In genomic region chr3:127141921-127142730, GRCh38 we compare ENCODE assay signal across 13 cellular contexts. TPM values are rescaled to one million over a fixed set of nuclear protein-coding genes. Genes with fewer than 3 reads are reported as not detected.
DNase-seq lines count a peak whose midpoint lies in the region; ATAC-seq, FAIRE-seq and TF ChIP-seq lines count a peak whose summit lies in the region.
"Had no signal": no experiment of that assay in that cellular context is flagged by ENCODE, and none has a peak within 500 bp of the region (broad histone marks: within the 10 kb centered on the region; RNA-seq: fewer than 3 reads in every experiment).

No MANE protein-coding gene starts in this region.

- H3K9me3 ChIP-seq in keratinocyte (ENCODE audit: control insufficient read depth, low read depth, low read length) (no peaks in the 10 kb centered on the region), mesenchymal stem cell (ENCODE audit: control insufficient read depth, low read length) (peaks cover 5% of the 10 kb centered on the region)

- peak; percentile 11 for DNase-seq in activated CD8-positive, alpha-beta memory T cell treated with anti-CD3 and anti-CD28 coated beads, Interleukin-2, amount 10 ng/mL, durations not matched to agents 7 days and 5 days
- DNase-seq in activated CD8-positive, alpha-beta memory T cell treated with anti-CD3 and anti-CD28 coated beads, Interleukin-2, amount 50 U/mL, for 4 hours, result no peak
- peak; percentile 93 for DNase-seq in NCI-H774 (lab: John Stamatoyannopoulos, UW)
- DNase-seq in keratinocyte (ENCODE audit: low read depth, low spot score), result no peak
- DNase-seq in 8988T, result no peak
- DNase-seq in stimulated activated CD4-positive, alpha-beta T cell treated with anti-CD3 and anti-CD28 coated beads, Interleukin-4, amount 100 ng/mL, for 4 hours, result no peak
- DNase-seq in GM19238 (ENCODE audit: insufficient read length, low spot score), result no peak
- DNase-seq in mesenchymal stem cell, result no peak
- DNase-seq: activated CD4-positive, alpha-beta T cell treated with anti-CD3 and anti-CD28 coated beads, Interleukin-2, amount 50 U/mL, for 1 hour had no signal

- H2BK12ac ChIP-seq in mesenchymal stem cell (ENCODE audit: low read length in 2 of 2), result no peak overlapping the region

- H3K27ac ChIP-seq in keratinocyte (ENCODE audit: control insufficient read depth, insufficient read depth, low read length) (no peak overlapping the region), mesenchymal stem cell (ENCODE audit: low read length, poor library complexity, severe bottlenecking) (no peak overlapping the region)

- dilution Hi-C loops in keratinocyte (cut with MboI; ENCODE audit: extremely low pct_ligation_motif_present, low sequenced_read_pairs), result no loop called here

- no peak overlapping the region for H3K27ac Mint-ChIP-seq in activated CD8-positive, alpha-beta memory T cell treated with anti-CD3 and anti-CD28 coated beads, Interleukin-2, amount 10 ng/mL, durations not matched to agents 7 days and 5 days

- no peak overlapping the region for H4K8ac ChIP-seq in mesenchymal stem cell (ENCODE audit: low read length)

- CTCF ChIA-PET in activated CD8-positive, alpha-beta memory T cell treated with anti-CD3 and anti-CD28 coated beads, Interleukin-2, amount 10 ng/mL, durations not matched to agents 7 days and 5 days (lab: Charles Lee), result no interaction called here

- H2AK5ac ChIP-seq in mesenchymal stem cell (ENCODE audit: low read length, severe bottlenecking), result no peak overlapping the region

- no peak overlapping the region for H2AFZ ChIP-seq in keratinocyte (ENCODE audit: control insufficient read depth, low read length)
- H2AFZ ChIP-seq in mesenchymal stem cell (ENCODE audit: low read depth, low read length), result no peak overlapping the region

- H2BK15ac ChIP-seq in mesenchymal stem cell (ENCODE audit: low read depth, poor library complexity, severe bottlenecking), result no peak overlapping the region

- no peaks in the 10 kb centered on the region for H3K27me3 Mint-ChIP-seq in activated CD8-positive, alpha-beta memory T cell treated with anti-CD3 and anti-CD28 coated beads, Interleukin-2, amount 10 ng/mL, durations not matched to agents 7 days and 5 days

- no peak overlapping the region for H2BK5ac ChIP-seq in mesenchymal stem cell (ENCODE audit: low read depth, low read length, poor library complexity, severe bottlenecking)

- H3K4me3 ChIP-seq in keratinocyte (ENCODE audit: control insufficient read depth in 2 of 3, extremely low read depth in 1 of 3, insufficient read depth in 2 of 3, low read depth in 1 of 3, low read length in 3 of 3) (no peak overlapping the region), mesenchymal stem cell (ENCODE audit: insufficient read depth in 1 of 2, low read depth in 1 of 2, low read length in 2 of 2) (no peak overlapping the region)

- H4K91ac ChIP-seq in mesenchymal stem cell (ENCODE audit: low read length), result no peak overlapping the region

- no peak for TF ChIP-seq CTCF in keratinocyte (optimal IDR thresholded peaks at IDR 0.05 in 1 of 3, IDR thresholded peaks at IDR 0.05 in 1 of 3, conservative IDR thresholded peaks at IDR 0.05 in 1 of 3; ENCODE audit: extremely low read depth in 1 of 3, insufficient read depth in 2 of 3, low read length in 3 of 3)

- no peaks in the 10 kb centered on the region for H3K9me1 ChIP-seq in keratinocyte (ENCODE audit: control insufficient read depth, extremely low read depth, insufficient read depth, low read length)

- H3K4me2 ChIP-seq in keratinocyte (ENCODE audit: control insufficient read depth, extremely low read depth, insufficient read depth, low read depth, low read length) (no peak overlapping the region), mesenchymal stem cell (ENCODE audit: low read length, poor library complexity, severe bottlenecking) (no peak overlapping the region)

- H3K36me3 ChIP-seq in keratinocyte (ENCODE audit: control insufficient read depth in 2 of 2, extremely low read depth in 1 of 2, insufficient read depth in 2 of 2, low read length in 2 of 2) (no peaks in the 10 kb centered on the region), mesenchymal stem cell (ENCODE audit: control insufficient read depth in 1 of 2, insufficient read depth in 2 of 2, low read depth in 1 of 2, low read length in 2 of 2) (no peaks in the 10 kb centered on the region)

- H3K27me3 ChIP-seq in keratinocyte (ENCODE audit: control insufficient read depth, extremely low read depth, insufficient read depth, low read length) (peaks cover 14% of the 10 kb centered on the region), mesenchymal stem cell (ENCODE audit: control insufficient read depth in 1 of 2, insufficient read depth in 1 of 2, low read length in 2 of 2) (peaks cover 21 to 34% of the 10 kb centered on the region in 2 experiments)

- no peaks in the 10 kb centered on the region for H3K4me1 Mint-ChIP-seq in activated CD8-positive, alpha-beta memory T cell treated with anti-CD3 and anti-CD28 coated beads, Interleukin-2, amount 10 ng/mL, durations not matched to agents 7 days and 5 days

- H3K9me3 Mint-ChIP-seq in activated CD8-positive, alpha-beta memory T cell treated with anti-CD3 and anti-CD28 coated beads, Interleukin-2, amount 10 ng/mL, durations not matched to agents 7 days and 5 days (ENCODE audit: low read depth), result no peaks in the 10 kb centered on the region

- H3K14ac ChIP-seq in mesenchymal stem cell (ENCODE audit: low read length in 2 of 2), result no peak overlapping the region

- no peak overlapping the region for H3K18ac ChIP-seq in mesenchymal stem cell (ENCODE audit: low read depth in 1 of 2, low read length in 2 of 2)

- H3K79me1 ChIP-seq in mesenchymal stem cell (replicated peaks; ENCODE audit: low read length, poor library complexity, severe bottlenecking), result no peaks in the 10 kb centered on the region

- 66% methylated on average over 19 of the region's 19 CpGs for WGBS in mesenchymal stem cell

- H3K79me2 ChIP-seq in keratinocyte (ENCODE audit: control insufficient read depth, insufficient read depth, low read length), result no peaks in the 10 kb centered on the region

- H3K9ac ChIP-seq in keratinocyte (ENCODE audit: control insufficient read depth, extremely low read depth, insufficient read depth, low read length), result no peak overlapping the region
- H3K9ac ChIP-seq in mesenchymal stem cell (ENCODE audit: low read length), result no peak overlapping the region

- H3K4me1 ChIP-seq in keratinocyte (ENCODE audit: control insufficient read depth, extremely low read depth, insufficient read depth, low read length), result peaks cover 7% of the 10 kb centered on the region
- H3K4me1 ChIP-seq in mesenchymal stem cell (ENCODE audit: control insufficient read depth, insufficient read depth, low read depth, low read length), result no peaks in the 10 kb centered on the region

- no peak overlapping the region for H3K4me3 Mint-ChIP-seq in activated CD8-positive, alpha-beta memory T cell treated with anti-CD3 and anti-CD28 coated beads, Interleukin-2, amount 10 ng/mL, durations not matched to agents 7 days and 5 days

- no peak overlapping the region for H2BK120ac ChIP-seq in mesenchymal stem cell (ENCODE audit: low read depth, low read length)

- H4K20me1 ChIP-seq in keratinocyte (ENCODE audit: control insufficient read depth, extremely low read depth, insufficient read depth, low read length), result no peaks in the 10 kb centered on the region

- ATAC-seq in activated CD8-positive, alpha-beta memory T cell treated with anti-CD3 and anti-CD28 coated beads, Interleukin-2, amount 10 ng/mL, durations not matched to agents 7 days and 5 days, result no peak
- ATAC-seq: sciatic nerve had no signal

- H3K4ac ChIP-seq in mesenchymal stem cell (ENCODE audit: low read depth in 1 of 2, low read length in 2 of 2), result no peak overlapping the region

- peak; percentile 70 for FAIRE-seq in keratinocyte (lab: Jason Lieb, UNC)
- FAIRE-seq: A204.1, GM19239 had no signal

- no peaks in the 10 kb centered on the region for H3K36me3 Mint-ChIP-seq in activated CD8-positive, alpha-beta memory T cell treated with anti-CD3 and anti-CD28 coated beads, Interleukin-2, amount 10 ng/mL, durations not matched to agents 7 days and 5 days

- H3K23ac ChIP-seq in mesenchymal stem cell (ENCODE audit: low read length in 2 of 2), result no peak overlapping the region

RNA-seq across cellular contexts. Expression of gene PRR23E, which starts 50.8 kb away (rescaled TPM):
- not detected for total RNA-seq in activated CD8-positive, alpha-beta memory T cell treated with anti-CD3 and anti-CD28 coated beads, Interleukin-2, amount 10 ng/mL, durations not matched to agents 7 days and 5 days
- polyA plus RNA-seq in keratinocyte, result not detected in 3 replicates
- polyA plus RNA-seq in keratinocyte (2011; ENCODE audit: low read depth), result not detected
- not detected in 2 replicates for polyA plus RNA-seq in keratinocyte (2011; cell fraction: cytosol; rRNA removed)
- polyA plus RNA-seq in keratinocyte (2011; cell fraction: nucleus; rRNA removed), result not detected in 2 replicates
- not detected in 2 replicates for polyA plus RNA-seq in keratinocyte (2012; ENCODE audit: low replicate concordance)
- polyA minus RNA-seq in keratinocyte, result not detected in 3 replicates
- not detected for polyA minus RNA-seq in keratinocyte (2011; cell fraction: cytosol; rRNA and poly(A)+ RNA removed)
- polyA minus RNA-seq in keratinocyte (2011; cell fraction: nucleus; rRNA and poly(A)+ RNA removed), result not detected in 2 replicates
- not detected for polyA plus RNA-seq in mesenchymal stem cell (2013, experiment 1 of 2)
- not detected for polyA plus RNA-seq in mesenchymal stem cell (2013, experiment 2 of 2)
- total RNA-seq: epithelial cell of proximal tubule, sciatic nerve had no signal

Comparison
In these comparisons a context has a peak if more than half of its experiments do, and no peak if none do; other contexts are left out.
1. DNase-seq: peak in activated CD8-positive, alpha-beta memory T cell treated with anti-CD3 and anti-CD28 coated beads, Interleukin-2, amount 10 ng/mL, durations not matched to agents 7 days and 5 days (single experiment) and NCI-H774 (single experiment); none in activated CD8-positive, alpha-beta memory T cell treated with anti-CD3 and anti-CD28 coated beads, Interleukin-2, amount 50 U/mL, for 4 hours (single experiment), keratinocyte (single experiment), 8988T (single experiment), stimulated activated CD4-positive, alpha-beta T cell treated with anti-CD3 and anti-CD28 coated beads, Interleukin-4, amount 100 ng/mL, for 4 hours (0 of 2), GM19238 (single experiment) and mesenchymal stem cell (single experiment).